In genomic region chr10:987906-988666, GRCh38 we compare ENCODE assay signal across 1 cellular context.
TF ChIP-seq lines count a peak whose summit lies in the region.

Gene GTPBP4 (plus strand): TSS chr10:988434. CDS start chr10:988480, 46 bp downstream.

TF ChIP-seq in HepG2, 621 proteins besides CTCF, POLR2A, EP300 and RAD21 (continued from another document and continues in another):
- TF ChIP-seq NFAT5 (CRISPR knock-in tag; IDR thresholded peaks at IDR 0.05) (no peak), MEIS2 (CRISPR knock-in tag; IDR thresholded peaks at IDR 0.05) (peak; percentile 78), UBTF (CRISPR knock-in tag; IDR thresholded peaks at IDR 0.05) (peak; percentile 66), ZNF510 (CRISPR knock-in tag; IDR thresholded peaks at IDR 0.05; ENCODE audit: low read depth) (no peak), SNAI1 (CRISPR knock-in tag; IDR thresholded peaks at IDR 0.05; ENCODE audit: borderline replicate concordance) (peak; percentile 25; the same call in 1 of the 2 replicates), SNRNP70 (IDR thresholded peaks at IDR 0.05; ENCODE audit: low read depth, low read length) (no peak), REXO4 (CRISPR knock-in tag; IDR thresholded peaks at IDR 0.05; ENCODE audit: borderline replicate concordance) (no peak), ZNF747 (CRISPR knock-in tag; IDR thresholded peaks at IDR 0.05; ENCODE audit: borderline replicate concordance) (peak; percentile 61), AGO2 (optimal IDR thresholded peaks at IDR 0.05; ENCODE audit: low read depth, low read length) (peak; percentile 56), ZNF281 (CRISPR knock-in tag; IDR thresholded peaks at IDR 0.05; ENCODE audit: borderline replicate concordance) (peak; percentile 92), DMAP1 (CRISPR knock-in tag; IDR thresholded peaks at IDR 0.05) (peak; percentile 99), ZNF256 (CRISPR knock-in tag; conservative IDR thresholded peaks at IDR 0.05) (0 out of 2 replicates have a peak, but pooled peaks have one; percentile 54), MTA3 (CRISPR knock-in tag; IDR thresholded peaks at IDR 0.05) (no peak), ZNF3 (CRISPR knock-in tag; IDR thresholded peaks at IDR 0.05) (no peak), MLXIP (CRISPR knock-in tag; IDR thresholded peaks at IDR 0.05; ENCODE audit: borderline replicate concordance) (peak; percentile 42; the same call in 1 of the 2 replicates), HIVEP1 (CRISPR knock-in tag; IDR thresholded peaks at IDR 0.05) (peak; percentile 36; the same call in 1 of the 2 replicates), ATF7 (IDR thresholded peaks at IDR 0.05) (no peak), ATF7 (CRISPR knock-in tag; IDR thresholded peaks at IDR 0.05) (no peak), SATB2 (CRISPR knock-in tag; IDR thresholded peaks at IDR 0.05) (no peak), SMAD1 (CRISPR knock-in tag; IDR thresholded peaks at IDR 0.05; ENCODE audit: borderline replicate concordance, low read depth) (no peak), EEA1 (CRISPR knock-in tag; IDR thresholded peaks at IDR 0.05; ENCODE audit: borderline replicate concordance) (peak; percentile 71; the same call in 1 of the 2 replicates), SP5 (CRISPR knock-in tag; IDR thresholded peaks at IDR 0.05; ENCODE audit: borderline replicate concordance, low read depth) (no peak), ZNF577 (CRISPR knock-in tag; IDR thresholded peaks at IDR 0.05; ENCODE audit: borderline replicate concordance, low read depth) (no peak), LBX2 (CRISPR knock-in tag; IDR thresholded peaks at IDR 0.05; ENCODE audit: borderline replicate concordance) (0 out of 2 replicates have a peak, but pooled peaks have one; percentile 26), PAX8 (CRISPR knock-in tag; IDR thresholded peaks at IDR 0.05; ENCODE audit: borderline replicate concordance) (no peak), ARHGAP35 (CRISPR knock-in tag; IDR thresholded peaks at IDR 0.05; ENCODE audit: borderline replicate concordance) (no peak), IKZF5 (CRISPR knock-in tag; IDR thresholded peaks at IDR 0.05) (peak; percentile 82; the same call in 1 of the 2 replicates), MBNL3 (CRISPR knock-in tag; conservative IDR thresholded peaks at IDR 0.05) (no peak), ZNF775 (CRISPR knock-in tag; IDR thresholded peaks at IDR 0.05; ENCODE audit: borderline replicate concordance) (no peak), ZNF773 (CRISPR knock-in tag; IDR thresholded peaks at IDR 0.05; ENCODE audit: borderline replicate concordance) (peak; percentile 56; the same call in 1 of the 2 replicates), KLF12 (CRISPR knock-in tag; IDR thresholded peaks at IDR 0.05; ENCODE audit: borderline replicate concordance) (peak; percentile 44; the same call in 1 of the 2 replicates), PHB2 (IDR thresholded peaks at IDR 0.05; ENCODE audit: partially characterized antibody) (no peak), PCBP2 (optimal IDR thresholded peaks at IDR 0.05; ENCODE audit: low read depth, low read length, poor library complexity, severe bottlenecking) (peak; percentile 22), ZNF543 (CRISPR knock-in tag; IDR thresholded peaks at IDR 0.05) (peak; percentile 86), AHR (CRISPR knock-in tag; IDR thresholded peaks at IDR 0.05) (0 out of 2 replicates have a peak, but pooled peaks have one; percentile 37), SIN3A (IDR thresholded peaks at IDR 0.05; ENCODE audit: borderline replicate concordance, low read depth, low read length) (peak; percentile 83; the same call in 1 of the 2 replicates), KLF16 (CRISPR knock-in tag; IDR thresholded peaks at IDR 0.05) (peak in 1 of 2 experiments; percentile 62; a peak in 2 of 4 replicates), GMEB1 (CRISPR knock-in tag; IDR thresholded peaks at IDR 0.05; ENCODE audit: borderline replicate concordance) (peak; percentile 92), RARA (CRISPR knock-in tag; IDR thresholded peaks at IDR 0.05) (peak; percentile 16; the same call in 1 of the 2 replicates), ZNF564 (CRISPR knock-in tag; IDR thresholded peaks at IDR 0.05) (peak; percentile 78), IKZF4 (CRISPR knock-in tag; IDR thresholded peaks at IDR 0.05; ENCODE audit: borderline replicate concordance, low read depth, not compliant biosample characterization) (peak; percentile 22), ZNF556 (CRISPR knock-in tag; IDR thresholded peaks at IDR 0.05; ENCODE audit: borderline replicate concordance) (0 out of 2 replicates have a peak, but pooled peaks have one; percentile 6), ZNF891 (CRISPR knock-in tag; IDR thresholded peaks at IDR 0.05) (peak; percentile 91; the same call in 1 of the 2 replicates), CREB1 (IDR thresholded peaks at IDR 0.05) (peak; percentile 95), CREB1 (CRISPR knock-in tag; IDR thresholded peaks at IDR 0.05) (peak; percentile 98), ZNF280B (CRISPR knock-in tag; IDR thresholded peaks at IDR 0.05; ENCODE audit: borderline replicate concordance) (peak; percentile 76; the same call in 1 of the 2 replicates), KDM4B (CRISPR knock-in tag; IDR thresholded peaks at IDR 0.05) (peak; percentile 69; the same call in 1 of the 2 replicates)
